8 cellular contexts compared by ENCODE assay signal in the genomic region with DNA sequence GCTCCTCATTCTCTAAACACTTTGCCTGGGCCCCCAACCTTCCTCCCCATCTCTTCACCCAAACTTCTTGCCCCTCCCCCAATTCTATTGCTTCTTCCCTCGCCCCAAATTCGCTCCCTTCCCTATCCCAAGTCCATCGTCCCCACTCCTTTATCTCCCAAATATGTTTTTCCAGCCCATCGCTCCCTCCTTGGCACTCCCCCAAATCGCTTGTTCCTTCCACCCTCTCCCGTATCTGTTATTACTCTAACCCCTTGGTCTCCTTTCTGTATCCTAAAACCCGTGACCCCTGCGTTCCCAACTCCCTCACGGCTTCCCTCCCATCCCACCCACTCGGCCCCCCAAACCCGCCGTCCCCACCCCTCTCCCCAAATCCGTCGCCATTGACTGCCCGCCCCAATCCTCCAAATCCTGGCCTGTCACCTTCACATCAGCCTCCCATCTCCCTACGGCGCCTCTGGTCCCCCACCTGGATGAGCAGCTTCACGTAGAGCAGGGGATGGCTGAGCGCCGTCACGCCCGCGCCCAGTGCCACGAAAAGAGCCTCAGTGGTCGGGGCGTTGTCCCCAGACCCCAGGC. TPM values are rescaled to one million over a fixed set of nuclear protein-coding genes. Genes with fewer than 3 reads are reported as not detected.
DNase-seq lines count a peak whose midpoint lies in the region; ATAC-seq and TF ChIP-seq lines count a peak whose summit lies in the region.

No MANE protein-coding gene starts in this region.

- DNase-seq in LNCaP clone FGC (ENCODE audit: low read depth), result no peak
- no peak for DNase-seq in epithelial cell of esophagus (ENCODE audit: low read depth)
- DNase-seq in SKM-1 (lab: John Stamatoyannopoulos, UW; ENCODE audit: unreplicated experiment), result no peak
- no peak for DNase-seq in NCI-H2196 treated with DMSO at 0.1 percent for 48 hours (lab: John Stamatoyannopoulos, UW; ENCODE audit: unreplicated experiment)
- DNase-seq in GM19240 (ENCODE audit: insufficient read length, low spot score), result no peak
- DNase-seq in HT-29 (ENCODE audit: low spot score), result no peak

- peaks cover 5% of the 10 kb centered on the region for H3K27me3 ChIP-seq in skeletal muscle satellite cell (ENCODE audit: control insufficient read depth, insufficient read depth, low read length)

- ATAC-seq in GM18907 (IDR thresholded peaks at IDR 0.05; ENCODE audit: unreplicated experiment), result peak; percentile 19

- peak overlapping the region; percentile 95 for H3K4me2 ChIP-seq in skeletal muscle satellite cell (ENCODE audit: low read length)

- TF ChIP-seq CTCF in LNCaP clone FGC (IDR thresholded peaks at IDR 0.05; ENCODE audit: control insufficient read depth, extremely low read depth, insufficient read depth), result no peak
- TF ChIP-seq CTCF in epithelial cell of esophagus (IDR thresholded peaks at IDR 0.05; ENCODE audit: insufficient read depth, low read depth, low read length, missing control alignments), result no peak

- peaks cover 36% of the 10 kb centered on the region for H3K4me1 ChIP-seq in skeletal muscle satellite cell (ENCODE audit: control insufficient read depth, insufficient read depth, low read length)

- H3K9me3 ChIP-seq in skeletal muscle satellite cell (replicated peaks; ENCODE audit: low read length), result no peaks in the 10 kb centered on the region

- peaks cover 9% of the 10 kb centered on the region for H3K36me3 ChIP-seq in skeletal muscle satellite cell (ENCODE audit: insufficient read depth, low read length)

- peak overlapping the region; percentile 99 for H3K9ac ChIP-seq in skeletal muscle satellite cell (ENCODE audit: low read depth, low read length)

- peak overlapping the region; percentile 99 for H3K4me3 ChIP-seq in LNCaP clone FGC (ENCODE audit: low read depth, low read length)
- H3K4me3 ChIP-seq in epithelial cell of esophagus (ENCODE audit: low read length), result peak overlapping the region; percentile 92
- H3K4me3 ChIP-seq in skeletal muscle satellite cell (ENCODE audit: low read length), result peak overlapping the region; percentile 98

RNA-seq across cellular contexts. Expression of a gene that starts 0.5 kb away (rescaled TPM):
- 161 and 181 TPM in 2 replicates for total RNA-seq in skeletal muscle satellite cell (2012; rRNA removed)
- 254 and 264 TPM in 2 replicates for total RNA-seq in HT-29 (2014; rRNA removed; shearing (Covaris generic))

RNA-seq across cellular contexts. Expression of a gene that starts 20.0 kb away (rescaled TPM):
- not detected in 2 replicates for total RNA-seq in skeletal muscle satellite cell (2012; rRNA removed)
- 0.31 and 0.53 TPM in 2 replicates for total RNA-seq in HT-29 (2014; rRNA removed; shearing (Covaris generic))

RNA-seq across cellular contexts. Expression of a gene that starts 30.9 kb away (rescaled TPM):
- total RNA-seq in skeletal muscle satellite cell (2012; rRNA removed), result not detected in 2 replicates
- 0.29 TPM in 1 of 2 replicates, not detected in the other for total RNA-seq in HT-29 (2014; rRNA removed; shearing (Covaris generic))
